14 cellular contexts compared by ENCODE assay signal in the genomic region with DNA sequence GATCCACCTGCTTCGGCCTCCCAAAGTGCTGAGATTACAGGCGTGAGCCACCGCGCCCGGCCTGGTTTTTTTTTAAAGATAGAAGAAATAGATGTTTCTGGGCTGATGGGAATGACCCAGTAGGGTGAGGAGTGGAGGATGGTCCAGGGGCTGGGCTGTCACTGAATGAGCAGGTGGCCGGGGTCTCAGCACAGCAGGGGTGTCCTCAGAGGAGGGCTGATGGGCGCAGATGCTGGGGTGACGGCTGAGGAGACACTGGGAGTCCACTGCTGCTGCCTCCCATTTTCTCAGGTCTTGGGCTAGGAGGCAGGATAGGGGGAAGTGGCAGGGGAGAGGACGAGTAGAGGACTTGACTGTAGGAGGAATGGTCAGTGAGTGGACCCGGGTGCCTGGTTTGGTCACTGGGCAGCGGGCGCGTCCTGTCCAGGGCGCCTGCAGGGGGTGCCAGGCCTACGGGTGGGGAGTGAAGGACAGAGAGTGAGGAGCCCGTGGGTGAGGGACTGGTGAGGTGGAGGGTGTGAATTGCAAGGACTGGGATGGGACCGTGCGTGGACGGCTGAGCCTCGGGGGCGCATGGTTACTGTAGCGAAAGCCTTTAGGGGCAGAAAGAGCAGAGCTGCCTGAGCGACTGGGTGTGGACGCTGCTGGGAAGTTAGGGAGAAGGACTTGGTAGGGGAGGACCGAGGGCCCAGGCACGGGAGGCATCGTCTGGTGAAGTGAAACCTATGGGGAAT. TPM values are rescaled to one million over a fixed set of nuclear protein-coding genes. Genes with fewer than 3 reads are reported as not detected.
A peak's percentile ranks its signal among the peaks of the same experiment; 100 is the strongest.
DNase-seq lines count a peak whose midpoint lies in the region; ATAC-seq, FAIRE-seq and TF ChIP-seq lines count a peak whose summit lies in the region.
"Had no signal": no experiment of that assay in that cellular context is flagged by ENCODE, and none has a peak within 500 bp of the region (broad histone marks: within the 10 kb centered on the region; RNA-seq: fewer than 3 reads in every experiment).

No MANE protein-coding gene starts in this region.

- no peak for TF ChIP-seq CTCF in A549 (IDR thresholded peaks at IDR 0.05)
- TF ChIP-seq CTCF in GM12874 (IDR thresholded peaks at IDR 0.05; ENCODE audit: insufficient read depth, low read depth, low read length): 0 out of 2 replicates have a peak, but pooled peaks have one; percentile 2
- TF ChIP-seq CTCF in mesothelial cell of epicardium (IDR thresholded peaks at IDR 0.05; ENCODE audit: unreplicated experiment): no peak

- CTCF ChIA-PET in A549 (lab: Yijun Ruan, JAX): interaction anchor here (0.6 to 4.2 kb wide), 7 partner anchors 9 to 464 kb away, joined by 4 to 43 read pairs (median 10); no protein-coding TSS in a partner anchor

- peak overlapping the region; percentile 5 for H3K27ac Mint-ChIP-seq in activated T-helper 17 cell treated with anti-CD3 and anti-CD28 coated beads, Interleukin-2, amount 50 U/mL, for 72 hours
- peak overlapping the region; percentile 61 for H3K27ac Mint-ChIP-seq in mesothelial cell of epicardium
- H3K27ac Mint-ChIP-seq: CD4-positive, alpha-beta T cell had no signal

- H3K4me2 ChIP-seq in A549: 0 out of 3 replicates have a peak overlapping the region, but pooled peaks have one; percentile 97

- no peak overlapping the region for H3K4me3 ChIP-seq in A549
- H3K4me3 ChIP-seq: pancreas had no signal

- H3K4me1 ChIP-seq in A549: peaks cover 28% of the 10 kb centered on the region

- POLR2A ChIA-PET in A549 (lab: Yijun Ruan, JAX): no interaction called here

- no peak overlapping the region for H3K4me3 Mint-ChIP-seq in activated T-helper 17 cell treated with anti-CD3 and anti-CD28 coated beads, Interleukin-2, amount 50 U/mL, for 72 hours
- no peak overlapping the region for H3K4me3 Mint-ChIP-seq in mesothelial cell of epicardium
- H3K4me3 Mint-ChIP-seq: CD4-positive, alpha-beta T cell had no signal

- no peak for FAIRE-seq in A549 (lab: Jason Lieb, UNC)
- FAIRE-seq: pancreas had no signal

- ATAC-seq in A549 (no peak), HG03135 (IDR thresholded peaks at IDR 0.05; ENCODE audit: unreplicated experiment) (no peak), GM19452 (IDR thresholded peaks at IDR 0.05; ENCODE audit: unreplicated experiment) (no peak), left lobe of liver (no peak), GM18520 (IDR thresholded peaks at IDR 0.05; ENCODE audit: unreplicated experiment) (no peak)
- ATAC-seq in activated T-helper 17 cell treated with anti-CD3 and anti-CD28 coated beads, Interleukin-2, amount 50 U/mL, for 72 hours (replicated peaks): no peak

- peaks cover 7% of the 10 kb centered on the region for H3K4me1 Mint-ChIP-seq in activated T-helper 17 cell treated with anti-CD3 and anti-CD28 coated beads, Interleukin-2, amount 50 U/mL, for 72 hours
- H3K4me1 Mint-ChIP-seq in mesothelial cell of epicardium: peaks cover 24% of the 10 kb centered on the region

- no peak for TF ChIP-seq RAD21 in A549 (conservative IDR thresholded peaks at IDR 0.05 in 1 of 2, IDR thresholded peaks at IDR 0.05 in 1 of 2)

- H3K9me3 Mint-ChIP-seq in activated T-helper 17 cell treated with anti-CD3 and anti-CD28 coated beads, Interleukin-2, amount 50 U/mL, for 72 hours: no peaks in the 10 kb centered on the region
- no peaks in the 10 kb centered on the region for H3K9me3 Mint-ChIP-seq in mesothelial cell of epicardium
- H3K9me3 Mint-ChIP-seq: CD4-positive, alpha-beta T cell had no signal

- no peaks in the 10 kb centered on the region for H3K27me3 Mint-ChIP-seq in activated T-helper 17 cell treated with anti-CD3 and anti-CD28 coated beads, Interleukin-2, amount 50 U/mL, for 72 hours
- H3K27me3 Mint-ChIP-seq in mesothelial cell of epicardium (ENCODE audit: low read depth): no peaks in the 10 kb centered on the region

- 87% methylated on average over 27 of the region's 27 CpGs for WGBS in A549 (ENCODE audit: missing lambda C conversion rate)

- DNase-seq in A549 (ENCODE audit: low read depth in 1 of 2, low spot score in 1 of 2): no peak
- DNase-seq in mesothelial cell of epicardium (ENCODE audit: low spot score in 2 of 2, unreplicated experiment in 2 of 2): peak in 1 of 2 experiments; percentile 35
- no peak for DNase-seq in left lobe of liver (ENCODE audit: low spot score)
- DNase-seq: amygdala, foreskin fibroblast, kidney glomerular epithelial cell, NCI-H2107 had no signal

- peaks cover 18% of the 10 kb centered on the region for H3K36me3 Mint-ChIP-seq in activated T-helper 17 cell treated with anti-CD3 and anti-CD28 coated beads, Interleukin-2, amount 50 U/mL, for 72 hours (ENCODE audit: low read depth)
- H3K36me3 Mint-ChIP-seq in mesothelial cell of epicardium: peaks cover 2% of the 10 kb centered on the region

- H3K9me3 ChIP-seq in A549: no peaks in the 10 kb centered on the region
- H3K9me3 ChIP-seq: pancreas had no signal

- TF ChIP-seq EP300 in A549 (IDR thresholded peaks at IDR 0.05): no peak

- H3K27ac ChIP-seq in A549: peak overlapping the region; percentile 94 to 96; a peak in 4 of 6 replicates

- TF ChIP-seq POLR2A in A549 (IDR thresholded peaks at IDR 0.05; ENCODE audit: low read length): no peak

TF ChIP-seq in A549, 52 proteins besides CTCF, POLR2A, EP300 and RAD21:
- TF ChIP-seq SMC3 (IDR thresholded peaks at IDR 0.05) (no peak), MAZ (IDR thresholded peaks at IDR 0.05; ENCODE audit: borderline replicate concordance, low read depth, low read length) (no peak), ESRRA (IDR thresholded peaks at IDR 0.05; ENCODE audit: borderline replicate concordance, low read length) (no peak), MYC (IDR thresholded peaks at IDR 0.05; ENCODE audit: borderline replicate concordance, low read length) (no peak), JUNB (IDR thresholded peaks at IDR 0.05) (no peak), NFE2L2 (conservative IDR thresholded peaks at IDR 0.05; ENCODE audit: low read length) (no peak), HOXA7 (CRISPR knock-in tag; IDR thresholded peaks at IDR 0.05) (no peak), PHF8 (IDR thresholded peaks at IDR 0.05; ENCODE audit: borderline replicate concordance, low read depth) (no peak), RARB (CRISPR knock-in tag; IDR thresholded peaks at IDR 0.05) (no peak), HEYL (CRISPR knock-in tag; IDR thresholded peaks at IDR 0.05) (no peak), HOXB13 (CRISPR knock-in tag; IDR thresholded peaks at IDR 0.05; ENCODE audit: low read depth) (no peak), CHD4 (IDR thresholded peaks at IDR 0.05; ENCODE audit: borderline replicate concordance) (no peak), FOSL2 (IDR thresholded peaks at IDR 0.05) (no peak), FOSL2 (CRISPR knock-in tag; IDR thresholded peaks at IDR 0.05) (no peak), ZNF302 (CRISPR knock-in tag; IDR thresholded peaks at IDR 0.05) (no peak), ZC3H11A (IDR thresholded peaks at IDR 0.05) (no peak)

RNA-seq across cellular contexts. Expression of gene TOR4A, which starts 2.2 kb away (rescaled TPM):
- polyA plus RNA-seq in A549 (2011; rRNA removed) (8.7 and 9.8 TPM in 2 replicates), A549 (2017; fragmentation: RNase III; extraction: RNeasy Plus Mini Kit Qiagen cat#74134 plus additional on column Dnase treatment) (15.6 to 18.6 TPM (median 17.5 TPM) in 3 replicates)
- polyA plus RNA-seq in A549 (2012; cell fraction: cytosol; rRNA removed): 10.9 and 17.9 TPM in 2 replicates
- polyA plus RNA-seq in A549 (2012; cell fraction: nucleus; rRNA removed): 23.3 and 38.1 TPM in 2 replicates
- polyA minus RNA-seq in A549 (2011; rRNA and poly(A)+ RNA removed): 7.4 and 10.4 TPM in 2 replicates
- 10 to 100 TPM in 1 of 2 donors, 1 to 10 TPM in 1; 4.9 to 11.5 TPM for total RNA-seq in activated T-helper 17 cell treated with anti-CD3 and anti-CD28 coated beads, Interleukin-2, amount 50 U/mL, for 72 hours
- total RNA-seq in mesothelial cell of epicardium (5.7 to 6.5 TPM (median 6.5 TPM) in 3 replicates), left lobe of liver (3.6 TPM)

RNA-seq across cellular contexts. Expression of gene NELFB, which starts 20.2 kb away (rescaled TPM):
- 31.8 and 33.8 TPM in 2 replicates for polyA plus RNA-seq in A549 (2011; rRNA removed)
- polyA plus RNA-seq in A549 (2012; cell fraction: cytosol; rRNA removed): 81.9 and 98.3 TPM in 2 replicates
- polyA plus RNA-seq in A549 (2012; cell fraction: nucleus; rRNA removed): 92.5 and 112 TPM in 2 replicates
- polyA plus RNA-seq in A549 (2017; fragmentation: RNase III; extraction: RNeasy Plus Mini Kit Qiagen cat#74134 plus additional on column Dnase treatment): 44.4 to 46.3 TPM (median 45.3 TPM) in 3 replicates
- polyA minus RNA-seq in A549 (2011; rRNA and poly(A)+ RNA removed): 23.6 and 32.9 TPM in 2 replicates
- total RNA-seq in activated T-helper 17 cell treated with anti-CD3 and anti-CD28 coated beads, Interleukin-2, amount 50 U/mL, for 72 hours: 10 to 100 TPM; 43.6 to 78.0 TPM
- 51.6 to 54.8 TPM (median 53.3 TPM) in 3 replicates for total RNA-seq in mesothelial cell of epicardium
- 22.2 TPM for total RNA-seq in left lobe of liver

RNA-seq across cellular contexts. Expression of gene STPG3, which starts 24.3 kb away (rescaled TPM):
- polyA plus RNA-seq in A549 (2011; rRNA removed) (not detected in 2 replicates), A549 (2017; fragmentation: RNase III; extraction: RNeasy Plus Mini Kit Qiagen cat#74134 plus additional on column Dnase treatment) (not detected in 3 replicates)
- polyA plus RNA-seq in A549 (2012; cell fraction: cytosol; rRNA removed): not detected in 2 replicates
- polyA plus RNA-seq in A549 (2012; cell fraction: nucleus; rRNA removed): not detected in 2 replicates
- polyA minus RNA-seq in A549 (2011; rRNA and poly(A)+ RNA removed): not detected in 2 replicates
- not detected for total RNA-seq in activated T-helper 17 cell treated with anti-CD3 and anti-CD28 coated beads, Interleukin-2, amount 50 U/mL, for 72 hours
- total RNA-seq in mesothelial cell of epicardium (0.18 to 0.29 TPM in 2 of 3 replicates, not detected in the other), left lobe of liver (not detected)
- total RNA-seq: CD4-positive, alpha-beta T cell; pancreas had no signal

RNA-seq across cellular contexts. Expression of gene NRARP, which starts 26.7 kb away (rescaled TPM):
- 3.2 and 5.1 TPM in 2 replicates for polyA plus RNA-seq in A549 (2011; rRNA removed)
- polyA plus RNA-seq in A549 (2012; cell fraction: cytosol; rRNA removed): 9.0 and 17.2 TPM in 2 replicates
- 17.0 and 17.5 TPM in 2 replicates for polyA plus RNA-seq in A549 (2012; cell fraction: nucleus; rRNA removed)
- 1.3 to 1.4 TPM (median 1.3 TPM) in 3 replicates for polyA plus RNA-seq in A549 (2017; fragmentation: RNase III; extraction: RNeasy Plus Mini Kit Qiagen cat#74134 plus additional on column Dnase treatment)
- 1.3 and 2.8 TPM in 2 replicates for polyA minus RNA-seq in A549 (2011; rRNA and poly(A)+ RNA removed)
- total RNA-seq in activated T-helper 17 cell treated with anti-CD3 and anti-CD28 coated beads, Interleukin-2, amount 50 U/mL, for 72 hours: under 1 TPM; 0.66 to 0.86 TPM
- 7.4 to 9.6 TPM (median 9.2 TPM) in 3 replicates for total RNA-seq in mesothelial cell of epicardium
- total RNA-seq in left lobe of liver: 1.3 TPM

RNA-seq across cellular contexts. Expression of gene TUBB4B, which starts 34.3 kb away (rescaled TPM):
- polyA plus RNA-seq in A549 (2011; rRNA removed) (256 and 268 TPM in 2 replicates), A549 (2017; fragmentation: RNase III; extraction: RNeasy Plus Mini Kit Qiagen cat#74134 plus additional on column Dnase treatment) (646 to 795 TPM (median 671 TPM) in 3 replicates)
- 1,090 and 1,227 TPM in 2 replicates for polyA plus RNA-seq in A549 (2012; cell fraction: cytosol; rRNA removed)
- 1,168 and 1,626 TPM in 2 replicates for polyA plus RNA-seq in A549 (2012; cell fraction: nucleus; rRNA removed)
- 286 and 296 TPM in 2 replicates for polyA minus RNA-seq in A549 (2011; rRNA and poly(A)+ RNA removed)
- 100 to 1,000 TPM; 232 to 372 TPM for total RNA-seq in activated T-helper 17 cell treated with anti-CD3 and anti-CD28 coated beads, Interleukin-2, amount 50 U/mL, for 72 hours
- total RNA-seq in mesothelial cell of epicardium (146 to 152 TPM (median 148 TPM) in 3 replicates), left lobe of liver (123 TPM)
